Comparison of ENCODE assay signal across 6 cellular contexts in genomic region chr1:150981177-150981804, GRCh38. TPM values are rescaled to one million over a fixed set of nuclear protein-coding genes. Genes with fewer than 3 reads are reported as not detected.
DNase-seq lines count a peak whose midpoint lies in the region; ATAC-seq and TF ChIP-seq lines count a peak whose summit lies in the region.

No MANE protein-coding gene starts in this region.

- intact Hi-C loops in esophagus squamous epithelium (cut with DNase I) = no loop called here

- H4K20me1 ChIP-seq in BLaER1 = no peaks in the 10 kb centered on the region

- peaks cover 68% of the 10 kb centered on the region for H3K4me1 ChIP-seq in BLaER1
- peaks cover 16% of the 10 kb centered on the region for H3K4me1 ChIP-seq in foreskin keratinocyte
- H3K4me1 ChIP-seq in esophagus squamous epithelium = peaks cover 14 to 58% (median 30%) of the 10 kb centered on the region in 3 donors

- H3K27ac ChIP-seq in BLaER1 (peak overlapping the region; percentile 61), foreskin keratinocyte (no peak overlapping the region), esophagus squamous epithelium (peak overlapping the region in 1 of 4 donors; percentile 21)

- H3K9ac ChIP-seq in BLaER1 = peak overlapping the region; percentile 25

- H3K4me2 ChIP-seq in BLaER1 = peak overlapping the region; percentile 53

- DNase-seq in NCI-H1417 treated with DMSO at 0.1 percent for 48 hours (lab: John Stamatoyannopoulos, UW) = peak; percentile 70
- peak; percentile 47 to 77 for DNase-seq in foreskin keratinocyte
- DNase-seq in activated naive CD4-positive, alpha-beta T cell treated with anti-CD3 and anti-CD28 coated beads, Interleukin-2, amount 50 U/mL, for 72 hours (ENCODE audit: low spot score in 2 of 2) = no peak
- DNase-seq in esophagus squamous epithelium (lab: John Stamatoyannopoulos, UW) = no peak
- no peak for DNase-seq in hypothalamus (lab: John Stamatoyannopoulos, UW)

- H3K9me3 ChIP-seq in BLaER1 = no peaks in the 10 kb centered on the region
- H3K9me3 ChIP-seq in esophagus squamous epithelium = no peaks in the 10 kb centered on the region

- H3K4me3 ChIP-seq in BLaER1 (no peak overlapping the region), esophagus squamous epithelium (no peak overlapping the region)

- H3K36me3 ChIP-seq in BLaER1 = no peaks in the 10 kb centered on the region
- H3K36me3 ChIP-seq in esophagus squamous epithelium = no peaks in the 10 kb centered on the region

- ATAC-seq in foreskin keratinocyte = peak; percentile 68
- ATAC-seq in activated naive CD4-positive, alpha-beta T cell treated with anti-CD3 and anti-CD28 coated beads, Interleukin-2, amount 50 U/mL, for 72 hours = no peak

- TF ChIP-seq POLR2A in esophagus squamous epithelium (IDR thresholded peaks at IDR 0.05) = no peak

- WGBS in esophagus squamous epithelium, 2 donors = 76 to 77% methylated on average over 4 to 6 of the region's 6 CpGs

- H3K27ac Mint-ChIP-seq in activated naive CD4-positive, alpha-beta T cell treated with anti-CD3 and anti-CD28 coated beads, Interleukin-2, amount 50 U/mL, for 72 hours = no peak overlapping the region

- TF ChIP-seq CTCF in foreskin keratinocyte (conservative IDR thresholded peaks at IDR 0.05) (no peak), esophagus squamous epithelium (IDR thresholded peaks at IDR 0.05) (no peak)

- H3K36me3 Mint-ChIP-seq in activated naive CD4-positive, alpha-beta T cell treated with anti-CD3 and anti-CD28 coated beads, Interleukin-2, amount 50 U/mL, for 72 hours = no peaks in the 10 kb centered on the region

- no peaks in the 10 kb centered on the region for H3K9me3 Mint-ChIP-seq in activated naive CD4-positive, alpha-beta T cell treated with anti-CD3 and anti-CD28 coated beads, Interleukin-2, amount 50 U/mL, for 72 hours

- H3K27me3 ChIP-seq in BLaER1 (no peaks in the 10 kb centered on the region), foreskin keratinocyte (no peaks in the 10 kb centered on the region), esophagus squamous epithelium (no peaks in the 10 kb centered on the region)

RNA-seq across cellular contexts. Expression of gene ANXA9, which starts 0.8 kb away (rescaled TPM):
- 0.71 and 0.95 TPM in 2 replicates for total RNA-seq in foreskin keratinocyte
- 0.49 and 0.58 TPM in 2 replicates for polyA plus RNA-seq in foreskin keratinocyte
- not detected for total RNA-seq in activated naive CD4-positive, alpha-beta T cell treated with anti-CD3 and anti-CD28 coated beads, Interleukin-2, amount 50 U/mL, for 72 hours
- total RNA-seq in esophagus squamous epithelium = 1 to 10 TPM; 1.2 to 7.8 (median 4.4) TPM

RNA-seq across cellular contexts. Expression of gene CERS2, which starts 6.7 kb away (rescaled TPM):
- total RNA-seq in foreskin keratinocyte (135 and 138 TPM in 2 replicates), esophagus squamous epithelium (10 to 100 TPM; 18.2 to 72.7 (median 45.4) TPM)
- 100 and 118 TPM in 2 replicates for polyA plus RNA-seq in foreskin keratinocyte
- total RNA-seq in activated naive CD4-positive, alpha-beta T cell treated with anti-CD3 and anti-CD28 coated beads, Interleukin-2, amount 50 U/mL, for 72 hours = 100 to 1,000 TPM; 110 to 134 TPM

RNA-seq across cellular contexts. Expression of gene MINDY1, which starts 25.4 kb away (rescaled TPM):
- total RNA-seq in foreskin keratinocyte = 7.3 and 7.6 TPM in 2 replicates
- polyA plus RNA-seq in foreskin keratinocyte = 3.5 and 4.1 TPM in 2 replicates
- total RNA-seq in activated naive CD4-positive, alpha-beta T cell treated with anti-CD3 and anti-CD28 coated beads, Interleukin-2, amount 50 U/mL, for 72 hours = 10 to 100 TPM; 23.3 to 32.3 TPM
- total RNA-seq in esophagus squamous epithelium = 10 to 100 TPM; 25.4 to 52.5 (median 37.1) TPM

RNA-seq across cellular contexts. Expression of gene PRUNE1, which starts 27.0 kb away (rescaled TPM):
- 11.8 and 12.8 TPM in 2 replicates for total RNA-seq in foreskin keratinocyte
- 7.4 and 8.4 TPM in 2 replicates for polyA plus RNA-seq in foreskin keratinocyte
- 10 to 100 TPM; 18.0 to 20.7 TPM for total RNA-seq in activated naive CD4-positive, alpha-beta T cell treated with anti-CD3 and anti-CD28 coated beads, Interleukin-2, amount 50 U/mL, for 72 hours
- total RNA-seq in esophagus squamous epithelium = 10 to 100 TPM in 3 of 4 donors, 1 to 10 TPM in 1; 8.9 to 21.0 (median 15.9) TPM

RNA-seq across cellular contexts. Expression of gene BNIPL, which starts 55.1 kb away (rescaled TPM):
- total RNA-seq in foreskin keratinocyte = 0.54 and 0.60 TPM in 2 replicates
- 0.40 and 0.46 TPM in 2 replicates for polyA plus RNA-seq in foreskin keratinocyte
- 1 to 10 TPM in 1 of 2 donors, under 1 TPM in 1; 0.89 to 3.1 TPM for total RNA-seq in activated naive CD4-positive, alpha-beta T cell treated with anti-CD3 and anti-CD28 coated beads, Interleukin-2, amount 50 U/mL, for 72 hours
- total RNA-seq in esophagus squamous epithelium = 100 to 1,000 TPM in 1 of 4 donors, 10 to 100 TPM in 3; 52.7 to 168 (median 96.1) TPM

Comparison
In these comparisons a context has a peak if more than half of its experiments do, and no peak if none do; other contexts are left out.
1. DNase-seq: peak in NCI-H1417 treated with DMSO at 0.1 percent for 48 hours (single experiment) and foreskin keratinocyte (2 of 2); none in activated naive CD4-positive, alpha-beta T cell treated with anti-CD3 and anti-CD28 coated beads, Interleukin-2, amount 50 U/mL, for 72 hours (0 of 2), esophagus squamous epithelium (single experiment) and hypothalamus (0 of 51).